In the genomic region with DNA sequence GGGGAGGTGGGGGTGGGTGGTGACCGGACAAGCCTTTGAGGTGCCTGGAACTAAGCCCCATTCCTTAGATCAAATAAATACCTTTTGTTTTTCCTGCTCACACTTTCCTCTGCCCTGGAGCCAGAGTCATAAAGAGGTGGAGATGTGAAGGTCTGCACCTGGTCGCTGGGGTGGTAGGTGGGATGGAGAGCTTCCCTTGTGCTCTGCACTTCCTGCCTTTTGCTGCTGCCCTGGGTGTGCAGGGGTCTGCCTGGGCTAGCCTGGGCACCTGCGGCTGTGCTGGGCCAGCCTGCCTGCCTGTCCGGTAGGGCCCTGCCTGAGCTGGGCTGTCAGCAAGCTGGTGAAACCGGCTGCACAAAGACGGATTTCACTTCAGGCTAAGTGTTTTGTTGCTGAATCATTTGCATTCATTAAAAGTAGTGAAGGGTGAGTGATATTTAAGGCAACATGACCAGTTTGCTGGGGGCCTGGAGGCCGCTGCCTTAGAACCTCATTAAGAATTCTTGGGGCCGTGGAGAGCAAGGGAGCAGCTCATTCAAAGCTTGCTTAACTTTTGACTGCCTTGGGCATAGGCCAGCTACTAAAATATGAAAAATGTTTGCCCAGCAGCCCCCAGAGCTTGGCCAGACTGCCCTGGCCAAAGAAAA, we compare ENCODE assay signal across 8 cellular contexts. TPM values are rescaled to one million over a fixed set of nuclear protein-coding genes. Genes with fewer than 3 reads are reported as not detected.
DNase-seq lines count a peak whose midpoint lies in the region; ATAC-seq lines count a peak whose summit lies in the region.

No MANE protein-coding gene starts in this region.

- no peaks in the 10 kb centered on the region for H3K36me3 ChIP-seq in mucosa of stomach (ENCODE audit: control insufficient read depth, insufficient read depth, low read length)

- ATAC-seq in GM19035 (IDR thresholded peaks at IDR 0.05; ENCODE audit: unreplicated experiment) = no peak

- H3K27me3 ChIP-seq in mucosa of stomach (ENCODE audit: control insufficient read depth, insufficient read depth, low read length) = no peaks in the 10 kb centered on the region

- H3K9me3 ChIP-seq in mucosa of stomach (ENCODE audit: control insufficient read depth, low read length) = no peaks in the 10 kb centered on the region

- peak overlapping the region; percentile 56 for H3K9ac ChIP-seq in mucosa of stomach (ENCODE audit: low read length)

- peaks cover 32% of the 10 kb centered on the region for H3K4me1 ChIP-seq in mucosa of stomach (ENCODE audit: control insufficient read depth, insufficient read depth, low read length)

- DNase-seq in Ammon's horn (ENCODE audit: low spot score) (peak; percentile 38), LHCN-M2 (ENCODE audit: low read depth) (peak; percentile 71), ecto neural progenitor cell (ENCODE audit: low spot score) (peak; percentile 64), NOMO-1 treated with DMSO at 0.1 percent for 48 hours (lab: John Stamatoyannopoulos, UW; ENCODE audit: unreplicated experiment) (no peak), D341Med (ENCODE audit: low spot score) (no peak)
- no peak for DNase-seq in activated CD4-positive, CD25-positive, alpha-beta regulatory T cell (lab: John Stamatoyannopoulos, UW)

- no peak overlapping the region for H3K4me3 ChIP-seq in mucosa of stomach (ENCODE audit: low read length)

RNA-seq across cellular contexts. Expression of a gene that starts 20.5 kb away (rescaled TPM):
- total RNA-seq in LHCN-M2 (2014; rRNA removed) = 52.3 and 52.8 TPM in 2 replicates
- 46.6 TPM for polyA plus RNA-seq in LHCN-M2 (2012)

RNA-seq across cellular contexts. Expression of a gene that starts 37.1 kb away (rescaled TPM):
- total RNA-seq in LHCN-M2 (2014; rRNA removed) = 10.6 and 11.2 TPM in 2 replicates
- polyA plus RNA-seq in LHCN-M2 (2012) = 11.3 TPM

RNA-seq across cellular contexts. Expression of a gene that starts 37.3 kb away (rescaled TPM):
- total RNA-seq in LHCN-M2 (2014; rRNA removed) = 11.5 and 19.4 TPM in 2 replicates
- 65.6 TPM for polyA plus RNA-seq in LHCN-M2 (2012)

RNA-seq across cellular contexts. Expression of a gene that starts 42.9 kb away (rescaled TPM):
- total RNA-seq in LHCN-M2 (2014; rRNA removed) = 38.6 and 42.4 TPM in 2 replicates
- 29.1 TPM for polyA plus RNA-seq in LHCN-M2 (2012)

Comparison
In these comparisons a context has a peak if more than half of its experiments do, and no peak if none do; other contexts are left out.
1. DNase-seq: peak in Ammon's horn (single experiment), LHCN-M2 (single experiment) and ecto neural progenitor cell (single experiment); none in NOMO-1 treated with DMSO at 0.1 percent for 48 hours (single experiment), activated CD4-positive, CD25-positive, alpha-beta regulatory T cell (0 of 4) and D341Med (single experiment).